In genomic region chr12:106583578-106584103, GRCh38 we compare ENCODE assay signal across 8 cellular contexts. TPM values are rescaled to one million over a fixed set of nuclear protein-coding genes. Genes with fewer than 3 reads are reported as not detected.
DNase-seq lines count a peak whose midpoint lies in the region; ATAC-seq lines count a peak whose summit lies in the region.

No MANE protein-coding gene starts in this region.

- H3K36me3 Mint-ChIP-seq in activated T-cell treated with anti-CD3 and anti-CD28 coated beads, Interleukin-2, amount 50 U/mL, for 24 hours (ENCODE audit: low read depth) = no peaks in the 10 kb centered on the region
- H3K36me3 Mint-ChIP-seq in activated T-helper 17 cell treated with anti-CD3 and anti-CD28 coated beads, Interleukin-2, amount 50 U/mL, for 72 hours (ENCODE audit: low read depth) = no peaks in the 10 kb centered on the region

- H3K4me3 ChIP-seq in iPS-15b (ENCODE audit: low read depth, low read length) (peak overlapping the region; percentile 66), stomach smooth muscle (ENCODE audit: low read length in 2 of 2) (peak overlapping the region; percentile 67 to 72)

- H3K9ac ChIP-seq in iPS-15b (ENCODE audit: low read depth, low read length) = no peak overlapping the region
- no peak overlapping the region for H3K9ac ChIP-seq in stomach smooth muscle (ENCODE audit: low read length in 2 of 2)

- peak; percentile 39 for ATAC-seq in activated T-helper 17 cell treated with anti-CD3 and anti-CD28 coated beads, Interleukin-2, amount 50 U/mL, for 72 hours (replicated peaks)
- ATAC-seq in HG03135 (IDR thresholded peaks at IDR 0.05; ENCODE audit: unreplicated experiment) = no peak

- H3K9me3 ChIP-seq in iPS-15b (ENCODE audit: control insufficient read depth, insufficient read depth, low read length) (no peaks in the 10 kb centered on the region), stomach smooth muscle (ENCODE audit: control insufficient read depth in 2 of 2, low read length in 2 of 2) (no peaks in the 10 kb centered on the region)

- peaks cover 44% of the 10 kb centered on the region for H3K4me1 Mint-ChIP-seq in activated T-cell treated with anti-CD3 and anti-CD28 coated beads, Interleukin-2, amount 50 U/mL, for 24 hours (ENCODE audit: low read depth)
- H3K4me1 Mint-ChIP-seq in activated T-helper 17 cell treated with anti-CD3 and anti-CD28 coated beads, Interleukin-2, amount 50 U/mL, for 72 hours = peaks cover 10% of the 10 kb centered on the region

- H3K27me3 ChIP-seq in iPS-15b (ENCODE audit: control insufficient read depth, insufficient read depth, low read length) (peaks cover 85% of the 10 kb centered on the region), stomach smooth muscle (ENCODE audit: control insufficient read depth in 1 of 2, insufficient read depth in 2 of 2, low read length in 2 of 2) (peaks cover 72 to 90% of the 10 kb centered on the region in 2 donors)

- H3K4me3 Mint-ChIP-seq in activated T-cell treated with anti-CD3 and anti-CD28 coated beads, Interleukin-2, amount 50 U/mL, for 24 hours = peak overlapping the region; percentile 60
- H3K4me3 Mint-ChIP-seq in activated T-helper 17 cell treated with anti-CD3 and anti-CD28 coated beads, Interleukin-2, amount 50 U/mL, for 72 hours = peak overlapping the region; percentile 55

- H3K27me3 Mint-ChIP-seq in activated T-cell treated with anti-CD3 and anti-CD28 coated beads, Interleukin-2, amount 50 U/mL, for 24 hours = peaks cover 95% of the 10 kb centered on the region
- H3K27me3 Mint-ChIP-seq in activated T-helper 17 cell treated with anti-CD3 and anti-CD28 coated beads, Interleukin-2, amount 50 U/mL, for 72 hours = peaks cover 63% of the 10 kb centered on the region

- no peaks in the 10 kb centered on the region for H3K9me3 Mint-ChIP-seq in activated T-cell treated with anti-CD3 and anti-CD28 coated beads, Interleukin-2, amount 50 U/mL, for 24 hours
- H3K9me3 Mint-ChIP-seq in activated T-helper 17 cell treated with anti-CD3 and anti-CD28 coated beads, Interleukin-2, amount 50 U/mL, for 72 hours = no peaks in the 10 kb centered on the region

- no peak overlapping the region for H3K27ac ChIP-seq in stomach smooth muscle (ENCODE audit: low read length)

- H3K36me3 ChIP-seq in iPS-15b (ENCODE audit: control insufficient read depth, insufficient read depth, low read length) (no peaks in the 10 kb centered on the region), stomach smooth muscle (ENCODE audit: control insufficient read depth in 2 of 2, insufficient read depth in 2 of 2, low read length in 2 of 2) (no peaks in the 10 kb centered on the region)

- H3K4me1 ChIP-seq in iPS-15b (ENCODE audit: control insufficient read depth, insufficient read depth, low read length) = peaks cover 3% of the 10 kb centered on the region
- H3K4me1 ChIP-seq in stomach smooth muscle (ENCODE audit: control insufficient read depth, insufficient read depth, low read length) = peaks cover 32% of the 10 kb centered on the region

- H3K27ac Mint-ChIP-seq in activated T-cell treated with anti-CD3 and anti-CD28 coated beads, Interleukin-2, amount 50 U/mL, for 24 hours = no peak overlapping the region
- no peak overlapping the region for H3K27ac Mint-ChIP-seq in activated T-helper 17 cell treated with anti-CD3 and anti-CD28 coated beads, Interleukin-2, amount 50 U/mL, for 72 hours

- DNase-seq in activated T-cell treated with anti-CD3 and anti-CD28 coated beads, Interleukin-2, amount 50 U/mL, for 24 hours = peak; percentile 53
- no peak for DNase-seq in activated T-cell treated with anti-CD3 and anti-CD28 coated beads for 4 hours
- DNase-seq in HuH-7.5 (ENCODE audit: low spot score) = no peak
- DNase-seq in SHP77 (lab: John Stamatoyannopoulos, UW) = no peak

RNA-seq across cellular contexts. Expression of gene RFX4, which starts 0.8 kb away (rescaled TPM):
- total RNA-seq in activated T-helper 17 cell treated with anti-CD3 and anti-CD28 coated beads, Interleukin-2, amount 50 U/mL, for 72 hours = not detected
